In genomic region chr2:96174251-96175144, GRCh38 we compare ENCODE assay signal across 8 cellular contexts. TPM values are rescaled to one million over a fixed set of nuclear protein-coding genes. Genes with fewer than 3 reads are reported as not detected.
DNase-seq lines count a peak whose midpoint lies in the region; ATAC-seq, FAIRE-seq and TF ChIP-seq lines count a peak whose summit lies in the region.

No MANE protein-coding gene starts in this region.

- H3K9ac ChIP-seq in liver (ENCODE audit: low read depth in 1 of 2, low read length in 2 of 2), result no peak overlapping the region

- no peak overlapping the region for H3K27ac ChIP-seq in liver (ENCODE audit: low read depth in 1 of 2, low read length in 2 of 2)

- H3K27me3 Mint-ChIP-seq in activated CD4-positive, alpha-beta T cell treated with anti-CD3 and anti-CD28 coated beads, Interleukin-2, amount 10 ng/mL, durations not matched to agents 24 days and 14 days, result peaks cover 3% of the 10 kb centered on the region
- peaks cover 1% of the 10 kb centered on the region for H3K27me3 Mint-ChIP-seq in chondrocyte (ENCODE audit: low read depth)

- TF ChIP-seq RAD21 in liver (IDR thresholded peaks at IDR 0.05), result peak; percentile 93 to 97

- DNase-seq in A172 (ENCODE audit: low spot score) (peak; percentile 57), GM18507 (ENCODE audit: extremely low spot score, insufficient read length, low read depth) (peak; percentile 71), NCI-H510A treated with DMSO at 0.1 percent for 48 hours (lab: John Stamatoyannopoulos, UW) (peak; percentile 56), chondrocyte (ENCODE audit: low spot score) (no peak)
- peak; percentile 95 for DNase-seq in activated CD4-positive, alpha-beta T cell treated with anti-CD3 and anti-CD28 coated beads, Interleukin-2, amount 10 ng/mL, durations not matched to agents 24 days and 14 days
- DNase-seq in stimulated activated CD4-positive, alpha-beta T cell treated with anti-CD3 and anti-CD28 coated beads, TNF-alpha, amount 100 ng/mL, for 4 hours (ENCODE audit: low read depth in 3 of 3), result peak; percentile 71 to 76 (median 75)

- FAIRE-seq in GM18507 (lab: Jason Lieb, UNC), result peak; percentile 87

- no peaks in the 10 kb centered on the region for H3K36me3 ChIP-seq in liver (ENCODE audit: control insufficient read depth in 4 of 4, insufficient read depth in 3 of 4, low read depth in 1 of 4, low read length in 3 of 4)

- H3K9me3 Mint-ChIP-seq in activated CD4-positive, alpha-beta T cell treated with anti-CD3 and anti-CD28 coated beads, Interleukin-2, amount 10 ng/mL, durations not matched to agents 24 days and 14 days, result no peaks in the 10 kb centered on the region
- peaks cover 4% of the 10 kb centered on the region for H3K9me3 Mint-ChIP-seq in chondrocyte (ENCODE audit: low read depth)

- H3K36me3 Mint-ChIP-seq in activated CD4-positive, alpha-beta T cell treated with anti-CD3 and anti-CD28 coated beads, Interleukin-2, amount 10 ng/mL, durations not matched to agents 24 days and 14 days (ENCODE audit: low read depth), result no peaks in the 10 kb centered on the region
- H3K36me3 Mint-ChIP-seq in chondrocyte (ENCODE audit: low read depth), result no peaks in the 10 kb centered on the region

- peaks cover 20% of the 10 kb centered on the region for H3K4me1 Mint-ChIP-seq in activated CD4-positive, alpha-beta T cell treated with anti-CD3 and anti-CD28 coated beads, Interleukin-2, amount 10 ng/mL, durations not matched to agents 24 days and 14 days
- peaks cover 13% of the 10 kb centered on the region for H3K4me1 Mint-ChIP-seq in chondrocyte (ENCODE audit: low read depth)

- no peak overlapping the region for H3K4me3 ChIP-seq in liver (ENCODE audit: low read depth in 1 of 3, low read length in 3 of 3)

- peak overlapping the region; percentile 54 for H3K27ac Mint-ChIP-seq in activated CD4-positive, alpha-beta T cell treated with anti-CD3 and anti-CD28 coated beads, Interleukin-2, amount 10 ng/mL, durations not matched to agents 24 days and 14 days
- no peak overlapping the region for H3K27ac Mint-ChIP-seq in chondrocyte (ENCODE audit: unreplicated experiment)

- WGBS in liver, result 51% methylated on average over 8 of the region's 8 CpGs

- peak overlapping the region; percentile 43 for H3K4me3 Mint-ChIP-seq in activated CD4-positive, alpha-beta T cell treated with anti-CD3 and anti-CD28 coated beads, Interleukin-2, amount 10 ng/mL, durations not matched to agents 24 days and 14 days
- no peak overlapping the region for H3K4me3 Mint-ChIP-seq in chondrocyte (ENCODE audit: unreplicated experiment)

- no peaks in the 10 kb centered on the region for H3K9me3 ChIP-seq in liver (ENCODE audit: control insufficient read depth in 4 of 4, low read length in 3 of 4)

- ATAC-seq in HG03196 (IDR thresholded peaks at IDR 0.05; ENCODE audit: unreplicated experiment), result peak; percentile 65

- no peaks in the 10 kb centered on the region for H3K4me1 ChIP-seq in liver (ENCODE audit: control insufficient read depth in 4 of 4, insufficient read depth in 4 of 4, low read length in 3 of 4)

- TF ChIP-seq CTCF in chondrocyte (IDR thresholded peaks at IDR 0.05) (peak; percentile 92), liver (IDR thresholded peaks at IDR 0.05; ENCODE audit: low read depth, low read length, missing input control) (peak; percentile 89)

- intact Hi-C loops in activated CD4-positive, alpha-beta T cell treated with anti-CD3 and anti-CD28 coated beads, Interleukin-2, amount 10 ng/mL, durations not matched to agents 24 days and 14 days (cut with micrococcal nuclease), result loop anchor here (1.0 to 10.0 kb wide), 4 partner anchors 17 to 182 kb away; partner anchors contain the start of genes ANKRD36C and ASTL

- H3K27me3 ChIP-seq in liver (ENCODE audit: control insufficient read depth in 4 of 4, insufficient read depth in 4 of 4, low read length in 3 of 4), result no peaks in the 10 kb centered on the region

TF ChIP-seq in liver, 16 proteins besides CTCF, POLR2A, EP300 and RAD21:
- TF ChIP-seq HNF4G (IDR thresholded peaks at IDR 0.05) (no peak), SP1 (IDR thresholded peaks at IDR 0.05) (no peak), RXRA (IDR thresholded peaks at IDR 0.05) (no peak), ZBTB33 (IDR thresholded peaks at IDR 0.05) (no peak), MAX (IDR thresholded peaks at IDR 0.05) (no peak), REST (IDR thresholded peaks at IDR 0.05) (no peak), FOXA1 (IDR thresholded peaks at IDR 0.05) (no peak), NR2F2 (IDR thresholded peaks at IDR 0.05) (no peak), JUND (IDR thresholded peaks at IDR 0.05) (no peak), FOXA2 (IDR thresholded peaks at IDR 0.05) (no peak), EGR1 (IDR thresholded peaks at IDR 0.05; ENCODE audit: low read depth in 2 of 2) (no peak), YY1 (IDR thresholded peaks at IDR 0.05) (no peak), TAF1 (conservative IDR thresholded peaks at IDR 0.05) (no peak), GABPA (IDR thresholded peaks at IDR 0.05 in 1 of 2, conservative IDR thresholded peaks at IDR 0.05 in 1 of 2) (no peak), ATF3 (IDR thresholded peaks at IDR 0.05) (no peak), HNF4A (conservative IDR thresholded peaks at IDR 0.05) (no peak)
TF ChIP-seq in liver: peak in this region for 0.

RNA-seq across cellular contexts. Expression of gene DUSP2, which starts 29.3 kb away (rescaled TPM):
- total RNA-seq in A172 (2014; rRNA removed; shearing (Covaris generic)), result 0.05 TPM in 1 of 2 replicates, not detected in the other
- total RNA-seq in activated CD4-positive, alpha-beta T cell treated with anti-CD3 and anti-CD28 coated beads, Interleukin-2, amount 10 ng/mL, durations not matched to agents 24 days and 14 days, result 436 and 445 TPM in 2 replicates
- total RNA-seq in chondrocyte, result 0.31 to 1.3 TPM (median 1.1 TPM) in 3 replicates
- 1 to 10 TPM; 1.6 to 2.8 TPM for total RNA-seq in liver
- 1 to 10 TPM in 1 of 2 donors, under 1 TPM in 1; 0.99 to 1.7 TPM for polyA plus RNA-seq in liver

RNA-seq across cellular contexts. Expression of gene STARD7, which starts 34.1 kb away (rescaled TPM):
- total RNA-seq in A172 (2014; rRNA removed; shearing (Covaris generic)), result 191 and 196 TPM in 2 replicates
- total RNA-seq in activated CD4-positive, alpha-beta T cell treated with anti-CD3 and anti-CD28 coated beads, Interleukin-2, amount 10 ng/mL, durations not matched to agents 24 days and 14 days, result 212 and 217 TPM in 2 replicates
- 61.0 to 81.8 TPM (median 66.1 TPM) in 3 replicates for total RNA-seq in chondrocyte
- 100 to 1,000 TPM in 1 of 2 donors, 10 to 100 TPM in 1; 72.0 to 120 TPM for total RNA-seq in liver
- polyA plus RNA-seq in liver, result 10 to 100 TPM; 42.9 to 47.4 TPM

RNA-seq across cellular contexts. Expression of gene ASTL, which starts 36.2 kb away (rescaled TPM):
- total RNA-seq in A172 (2014; rRNA removed; shearing (Covaris generic)), result not detected in 2 replicates
- total RNA-seq in activated CD4-positive, alpha-beta T cell treated with anti-CD3 and anti-CD28 coated beads, Interleukin-2, amount 10 ng/mL, durations not matched to agents 24 days and 14 days, result 2.4 and 3.4 TPM in 2 replicates
- total RNA-seq in chondrocyte, result not detected in 3 replicates
- not detected for total RNA-seq in liver
- not detected for polyA plus RNA-seq in liver

RNA-seq across cellular contexts. Expression of gene ADRA2B, which starts 58.1 kb away (rescaled TPM):
- not detected in 2 replicates for total RNA-seq in A172 (2014; rRNA removed; shearing (Covaris generic))
- 0.21 TPM in 2 replicates for total RNA-seq in activated CD4-positive, alpha-beta T cell treated with anti-CD3 and anti-CD28 coated beads, Interleukin-2, amount 10 ng/mL, durations not matched to agents 24 days and 14 days
- total RNA-seq in chondrocyte (0.07 TPM in 1 of 3 replicates, not detected in the others), liver (1 to 10 TPM; 1.3 to 2.3 TPM)
- polyA plus RNA-seq in liver, result 1 to 10 TPM; 3.7 to 8.6 TPM

Comparison
In these comparisons a context has a peak if more than half of its experiments do, and no peak if none do; other contexts are left out.
1. RNA of gene DUSP2, which starts 29.3 kb away (total RNA-seq): 436 to 445 TPM in activated CD4-positive, alpha-beta T cell treated with anti-CD3 and anti-CD28 coated beads, Interleukin-2, amount 10 ng/mL, durations not matched to agents 24 days and 14 days; 1.6 to 2.8 TPM in liver, 0.31 to 1.3 TPM in chondrocyte and 0.05 TPM in A172; every median in the first group is over 100 times any median in the second.